ENCODE assay signal across 1 cellular context in genomic region chr5:82414043-82414393, GRCh38.
TF ChIP-seq lines count a peak whose summit lies in the region.

No MANE protein-coding gene starts in this region.

TF ChIP-seq in IMR-90, 13 proteins besides CTCF, POLR2A, EP300 and RAD21:
- TF ChIP-seq RCOR1 (IDR thresholded peaks at IDR 0.05; ENCODE audit: insufficient replicate concordance, low read length), result no peak
- no peak for TF ChIP-seq RFX5 (IDR thresholded peaks at IDR 0.05; ENCODE audit: low read depth, low read length)
- no peak for TF ChIP-seq CEBPB (IDR thresholded peaks at IDR 0.05; ENCODE audit: low read depth, low read length)
- TF ChIP-seq BHLHE40 (IDR thresholded peaks at IDR 0.05; ENCODE audit: low read depth, low read length), result no peak
- no peak for TF ChIP-seq MAZ (IDR thresholded peaks at IDR 0.05; ENCODE audit: borderline replicate concordance, low read depth, low read length)
- TF ChIP-seq FOS (IDR thresholded peaks at IDR 0.05; ENCODE audit: low read depth, low read length), result no peak
